8 cellular contexts compared by ENCODE assay signal in genomic region chr9:99162759-99163364, GRCh38. TPM values are rescaled to one million over a fixed set of nuclear protein-coding genes. Genes with fewer than 3 reads are reported as not detected.
DNase-seq lines count a peak whose midpoint lies in the region; ATAC-seq and TF ChIP-seq lines count a peak whose summit lies in the region.

No MANE protein-coding gene starts in this region.

- H3K4me2 ChIP-seq in GM23248 (ENCODE audit: unreplicated experiment), result no peak overlapping the region

- H3K27ac ChIP-seq in GM23248, result no peak overlapping the region

- WGBS in GM23248 (ENCODE audit: low coverage in 1 of 2, low lambda C conversion rate in 2 of 2, missing lambda C conversion rate in 2 of 2), 2 experiments, result 29 to 33% methylated on average over 3 of the region's 3 CpGs

- no peaks in the 10 kb centered on the region for H3K79me2 ChIP-seq in GM23248 (ENCODE audit: insufficient read depth)

- DNase-seq in COR-L47 (lab: John Stamatoyannopoulos, UW) (peak; percentile 19), GM23248 (peak; percentile 66), NCI-H82 (lab: John Stamatoyannopoulos, UW) (peak; percentile 68), nephron progenitor cell (no peak)
- no peak for DNase-seq in effector memory CD8-positive, alpha-beta T cell

- peak overlapping the region; percentile 30; the same call in 1 of the 2 replicates for H2AFZ ChIP-seq in GM23248

- H4K20me1 ChIP-seq in GM23248 (ENCODE audit: insufficient read depth), result no peaks in the 10 kb centered on the region

- H3K4me3 Mint-ChIP-seq in effector memory CD8-positive, alpha-beta T cell, result no peak overlapping the region
- no peak overlapping the region for H3K4me3 Mint-ChIP-seq in nephron progenitor cell

- peaks cover 0 to 6% of the 10 kb centered on the region in 2 donors for H3K4me1 Mint-ChIP-seq in effector memory CD8-positive, alpha-beta T cell (ENCODE audit: low read depth in 2 of 2)
- peaks cover 18% of the 10 kb centered on the region for H3K4me1 Mint-ChIP-seq in nephron progenitor cell

- no peaks in the 10 kb centered on the region for H3K36me3 Mint-ChIP-seq in effector memory CD8-positive, alpha-beta T cell (ENCODE audit: insufficient read depth)
- no peaks in the 10 kb centered on the region for H3K36me3 Mint-ChIP-seq in nephron progenitor cell (ENCODE audit: low read depth)

- H3K9ac ChIP-seq in GM23248, result no peak overlapping the region

- no peaks in the 10 kb centered on the region for H3K9me3 ChIP-seq in GM23248 (ENCODE audit: low read depth)

- 0 out of 2 replicates have a peak, but pooled peaks cover 7% of the 10 kb centered on the region for H3F3A ChIP-seq in GM23248 (ENCODE audit: insufficient read depth)

- H3K27ac Mint-ChIP-seq in effector memory CD8-positive, alpha-beta T cell, result no peak overlapping the region
- no peak overlapping the region for H3K27ac Mint-ChIP-seq in nephron progenitor cell

- H3K4me1 ChIP-seq in GM23248 (ENCODE audit: insufficient read depth), result no peaks in the 10 kb centered on the region

- no peak overlapping the region for H3K4me3 ChIP-seq in GM23248

- no peaks in the 10 kb centered on the region for H3K9me2 ChIP-seq in GM23248 (ENCODE audit: insufficient read depth)

- H3K27me3 Mint-ChIP-seq in effector memory CD8-positive, alpha-beta T cell, result peaks cover under 1 to 9% of the 10 kb centered on the region in 2 donors
- peaks cover 13% of the 10 kb centered on the region for H3K27me3 Mint-ChIP-seq in nephron progenitor cell (ENCODE audit: low read depth, poor library complexity)

- TF ChIP-seq CTCF in nephron progenitor cell (IDR thresholded peaks at IDR 0.05), result peak; percentile 61

- H3K9me3 Mint-ChIP-seq in effector memory CD8-positive, alpha-beta T cell, result no peaks in the 10 kb centered on the region
- no peaks in the 10 kb centered on the region for H3K9me3 Mint-ChIP-seq in nephron progenitor cell

- ATAC-seq in effector memory CD8-positive, alpha-beta T cell (replicated peaks), result peak; percentile 45
- ATAC-seq in HG02981 (IDR thresholded peaks at IDR 0.05; ENCODE audit: unreplicated experiment) (no peak), HG02840 (IDR thresholded peaks at IDR 0.05; ENCODE audit: low FRiP score, unreplicated experiment) (no peak), HG03159 (IDR thresholded peaks at IDR 0.05; ENCODE audit: unreplicated experiment) (no peak)

- no peaks in the 10 kb centered on the region for H3K27me3 ChIP-seq in GM23248 (replicated peaks; ENCODE audit: insufficient read depth)

- in situ Hi-C loops in GM23248 (cut with MboI), result no loop called here

- no peaks in the 10 kb centered on the region for H3K36me3 ChIP-seq in GM23248 (ENCODE audit: low read depth)

RNA-seq across cellular contexts. Expression of gene TGFBR1, which starts 57.9 kb away (rescaled TPM):
- total RNA-seq in GM23248 (2014; rRNA removed; shearing (Covaris generic)), result 73.9 and 75.1 TPM in 2 replicates
- 41.0 and 46.3 TPM in 2 replicates for polyA plus RNA-seq in GM23248 (2016; fragmentation: Nextera tagmentation; extraction: Ambion mirVana)

RNA-seq across cellular contexts. Expression of gene ALG2, which starts 58.9 kb away (rescaled TPM):
- 61.7 and 65.8 TPM in 2 replicates for total RNA-seq in GM23248 (2014; rRNA removed; shearing (Covaris generic))
- 59.5 and 64.5 TPM in 2 replicates for polyA plus RNA-seq in GM23248 (2016; fragmentation: Nextera tagmentation; extraction: Ambion mirVana)

RNA-seq across cellular contexts. Expression of gene SEC61B, which starts 59.2 kb away (rescaled TPM):
- total RNA-seq in GM23248 (2014; rRNA removed; shearing (Covaris generic)), result 117 and 127 TPM in 2 replicates
- polyA plus RNA-seq in GM23248 (2016; fragmentation: Nextera tagmentation; extraction: Ambion mirVana), result 428 and 441 TPM in 2 replicates

Comparison
In these comparisons a context has a peak if more than half of its experiments do, and no peak if none do; other contexts are left out.
1. DNase-seq: peak in COR-L47 (single experiment), GM23248 (single experiment) and NCI-H82 (single experiment); none in effector memory CD8-positive, alpha-beta T cell (0 of 3) and nephron progenitor cell (single experiment).